Comparison of ENCODE assay signal across 8 cellular contexts in the genomic region with DNA sequence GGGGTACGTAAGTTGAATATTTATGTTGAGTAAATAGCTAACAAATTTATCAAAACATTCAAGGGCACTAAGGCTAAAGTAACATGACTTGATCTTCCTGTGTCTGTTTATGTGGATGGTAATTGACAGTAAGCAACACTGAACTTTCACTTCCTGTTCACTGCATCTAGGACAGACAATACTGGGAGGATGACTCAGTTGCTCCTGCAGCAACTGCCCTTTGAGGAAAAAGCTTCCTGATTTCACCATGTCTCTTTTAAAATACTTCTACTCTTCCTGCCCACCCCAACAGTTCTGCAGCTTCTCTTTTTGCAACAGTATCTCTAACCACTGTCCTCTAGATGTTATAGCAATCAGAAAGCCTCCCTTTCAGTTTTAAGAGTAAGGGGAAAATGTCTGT.
DNase-seq lines count a peak whose midpoint lies in the region; ATAC-seq and TF ChIP-seq lines count a peak whose summit lies in the region.

No MANE protein-coding gene starts in this region.

- no CpG with 5 or more reads among the region's 1 CpG for WGBS in IMR-90 (ENCODE audit: extremely low coverage in 2 of 2, insufficient read length in 1 of 2), 2 experiments

- peak overlapping the region; percentile 13 to 85; a peak in 2 of 4 replicates for H4K8ac ChIP-seq in IMR-90 (ENCODE audit: low read depth in 2 of 2, low read length in 2 of 2)

- dilution Hi-C loops in IMR-90 (cut with HindIII; ENCODE audit: low sequenced_read_pairs, unreplicated experiment) = no loop called here

- H3K27ac ChIP-seq in AG04450 (ENCODE audit: low read depth, low read length) (no peak overlapping the region), IMR-90 (ENCODE audit: insufficient read depth, low read length) (no peak overlapping the region), colonic mucosa (peak overlapping the region; percentile 37)

- no peak overlapping the region for H4K5ac ChIP-seq in IMR-90 (ENCODE audit: low read depth, low read length)

- no peak overlapping the region for H3K56ac ChIP-seq in IMR-90 (ENCODE audit: extremely low read depth, insufficient read depth, low read length)

- peak overlapping the region; percentile 68 for H2BK5ac ChIP-seq in IMR-90 (ENCODE audit: low read depth, low read length, poor library complexity, severe bottlenecking)

- H3K36me3 ChIP-seq in IMR-90 (ENCODE audit: control insufficient read depth, insufficient read depth, low read length) (no peaks in the 10 kb centered on the region), colonic mucosa (no peaks in the 10 kb centered on the region), neuron (ENCODE audit: insufficient read depth, low read length) (no peaks in the 10 kb centered on the region)

- no peak overlapping the region for H3K4me3 ChIP-seq in AG04450 (ENCODE audit: low read depth, low read length)
- no peak overlapping the region for H3K4me3 ChIP-seq in IMR-90 (ENCODE audit: insufficient read depth, low read depth, low read length)
- no peak overlapping the region for H3K4me3 ChIP-seq in colonic mucosa
- H3K4me3 ChIP-seq in neuron (ENCODE audit: low read length) = no peak overlapping the region

- no peak for TF ChIP-seq RAD21 in IMR-90 (IDR thresholded peaks at IDR 0.05; ENCODE audit: low read length)

- TF ChIP-seq CTCF in AG04450 (IDR thresholded peaks at IDR 0.05; ENCODE audit: low read depth, low read length) (no peak), IMR-90 (conservative IDR thresholded peaks at IDR 0.05; ENCODE audit: low read depth, low read length) (no peak), colonic mucosa (IDR thresholded peaks at IDR 0.05) (no peak)

- H3K27me3 ChIP-seq in AG04450 (ENCODE audit: control insufficient read depth, insufficient read depth, low read length) (no peaks in the 10 kb centered on the region), IMR-90 (ENCODE audit: control insufficient read depth, insufficient read depth, low read length) (no peaks in the 10 kb centered on the region), colonic mucosa (no peaks in the 10 kb centered on the region), neuron (ENCODE audit: insufficient read depth, low read length) (no peaks in the 10 kb centered on the region)

- H3K14ac ChIP-seq in IMR-90 (replicated peaks; ENCODE audit: low read depth, low read length) = no peak overlapping the region

- H3K4me1 ChIP-seq in IMR-90 (ENCODE audit: control insufficient read depth, insufficient read depth, low read length) (no peaks in the 10 kb centered on the region; the same call in 1 of the 2 replicates), colonic mucosa (no peaks in the 10 kb centered on the region), neuron (ENCODE audit: insufficient read depth, low read length) (peaks cover 3% of the 10 kb centered on the region)

- DNase-seq in AG04450 (ENCODE audit: low read depth, low spot score) (peak; percentile 20), IMR-90 (peak; percentile 74), colonic mucosa (no peak), HT-29 (ENCODE audit: low spot score) (no peak)
- DNase-seq in activated T-cell treated with anti-CD3 and anti-CD28 coated beads, Interleukin-2, amount 50 U/mL, for 24 hours = no peak
- DNase-seq in activated naive CD4-positive, alpha-beta T cell treated with anti-CD3 and anti-CD28 coated beads for 36 hours = no peak

- CTCF ChIA-PET in AG04450 (lab: Charles Lee) (no interaction called here), IMR-90 (lab: Yijun Ruan, JAX) (interaction anchor here (0.6 to 1.5 kb wide), 3 partner anchors 12 to 239 kb away, joined by 3 to 4 read pairs (median 3); no protein-coding TSS in a partner anchor)
- CTCF ChIA-PET in activated naive CD4-positive, alpha-beta T cell treated with anti-CD3 and anti-CD28 coated beads for 36 hours (lab: Charles Lee) = no interaction called here

- H2BK15ac ChIP-seq in IMR-90 (ENCODE audit: low read depth, low read length) = no peak overlapping the region

- no peak overlapping the region for H3K9ac ChIP-seq in IMR-90 (ENCODE audit: low read depth, low read length)
- H3K9ac ChIP-seq in colonic mucosa (ENCODE audit: low read depth in 2 of 2, low read length in 2 of 2) = no peak overlapping the region

- H3K36me3 Mint-ChIP-seq in activated T-cell treated with anti-CD3 and anti-CD28 coated beads, Interleukin-2, amount 50 U/mL, for 24 hours (ENCODE audit: low read depth) = no peaks in the 10 kb centered on the region
- H3K36me3 Mint-ChIP-seq in activated naive CD4-positive, alpha-beta T cell treated with anti-CD3 and anti-CD28 coated beads for 36 hours (ENCODE audit: low read depth) = no peaks in the 10 kb centered on the region

- peaks cover 4% of the 10 kb centered on the region for H3K9me3 Mint-ChIP-seq in activated T-cell treated with anti-CD3 and anti-CD28 coated beads, Interleukin-2, amount 50 U/mL, for 24 hours
- peaks cover 6% of the 10 kb centered on the region for H3K9me3 Mint-ChIP-seq in activated naive CD4-positive, alpha-beta T cell treated with anti-CD3 and anti-CD28 coated beads for 36 hours

- H2AFZ ChIP-seq in IMR-90 (replicated peaks; ENCODE audit: low read length, poor library complexity) (peak overlapping the region; percentile 29), neuron (ENCODE audit: low read depth, low read length) (peak overlapping the region; percentile 46)

- no peak overlapping the region; the same call in 1 of the 2 replicates for H3K18ac ChIP-seq in IMR-90 (ENCODE audit: low read depth, low read length)

- no peak overlapping the region for H3K4ac ChIP-seq in IMR-90 (ENCODE audit: low read depth, low read length)

- H3K4me1 Mint-ChIP-seq in activated T-cell treated with anti-CD3 and anti-CD28 coated beads, Interleukin-2, amount 50 U/mL, for 24 hours (ENCODE audit: low read depth) = no peaks in the 10 kb centered on the region
- H3K4me1 Mint-ChIP-seq in activated naive CD4-positive, alpha-beta T cell treated with anti-CD3 and anti-CD28 coated beads for 36 hours (ENCODE audit: low read depth) = no peaks in the 10 kb centered on the region

- H2BK120ac ChIP-seq in IMR-90 (ENCODE audit: low read depth, low read length) = peak overlapping the region; percentile 7; the same call in 1 of the 2 replicates

- no peaks in the 10 kb centered on the region for H3K9me1 ChIP-seq in IMR-90 (ENCODE audit: insufficient read depth, low read length)

- no peak overlapping the region for H2AK5ac ChIP-seq in IMR-90 (ENCODE audit: low read depth, low read length)

- no peaks in the 10 kb centered on the region for H3K79me1 ChIP-seq in IMR-90 (ENCODE audit: low read depth in 1 of 2, low read length in 2 of 2)

- H3K9me3 ChIP-seq in AG04450 (ENCODE audit: control insufficient read depth, insufficient read depth, low read length) = no peaks in the 10 kb centered on the region
- H3K9me3 ChIP-seq in IMR-90 (ENCODE audit: control insufficient read depth, insufficient read depth, low read length) = no peaks in the 10 kb centered on the region
- no peaks in the 10 kb centered on the region for H3K9me3 ChIP-seq in colonic mucosa
- no peaks in the 10 kb centered on the region for H3K9me3 ChIP-seq in neuron (ENCODE audit: low read length)

- H3K27ac Mint-ChIP-seq in activated T-cell treated with anti-CD3 and anti-CD28 coated beads, Interleukin-2, amount 50 U/mL, for 24 hours = no peak overlapping the region
- H3K27ac Mint-ChIP-seq in activated naive CD4-positive, alpha-beta T cell treated with anti-CD3 and anti-CD28 coated beads for 36 hours = no peak overlapping the region

- H3K4me3 Mint-ChIP-seq in activated T-cell treated with anti-CD3 and anti-CD28 coated beads, Interleukin-2, amount 50 U/mL, for 24 hours = no peak overlapping the region
- H3K4me3 Mint-ChIP-seq in activated naive CD4-positive, alpha-beta T cell treated with anti-CD3 and anti-CD28 coated beads for 36 hours = no peak overlapping the region

- in situ Hi-C loops in IMR-90 (cut with MboI; ENCODE audit: low sequenced_read_pairs) = no loop called here

- peak; percentile 73 for ATAC-seq in GM19463 (IDR thresholded peaks at IDR 0.05; ENCODE audit: unreplicated experiment)
- peak; percentile 95 for ATAC-seq in IMR-90 (ENCODE audit: low read depth)

- no peaks in the 10 kb centered on the region for H3K27me3 Mint-ChIP-seq in activated T-cell treated with anti-CD3 and anti-CD28 coated beads, Interleukin-2, amount 50 U/mL, for 24 hours
- no peaks in the 10 kb centered on the region for H3K27me3 Mint-ChIP-seq in activated naive CD4-positive, alpha-beta T cell treated with anti-CD3 and anti-CD28 coated beads for 36 hours (ENCODE audit: low read depth)

- TF ChIP-seq POLR2A in IMR-90 (IDR thresholded peaks at IDR 0.05; ENCODE audit: low read depth, low read length) = no peak

- no peaks in the 10 kb centered on the region for H4K20me1 ChIP-seq in IMR-90 (ENCODE audit: insufficient read depth, low read length)

- no peak overlapping the region for H4K91ac ChIP-seq in IMR-90 (ENCODE audit: insufficient read depth, low read depth, low read length)

- no TSS peak for BruUV-seq in IMR-90 (replicated peaks; lab: Mats Ljungman, UMichigan)

- H2AK9ac ChIP-seq in IMR-90 (replicated peaks; ENCODE audit: low read depth, low read length, poor library complexity) = no peak overlapping the region

- intact Hi-C loops in IMR-90 (cut with micrococcal nuclease) = no loop called here
- intact Hi-C loops in colonic mucosa (cut with DNase I) = no loop called here
- intact Hi-C loops in activated naive CD4-positive, alpha-beta T cell treated with anti-CD3 and anti-CD28 coated beads for 36 hours (cut with micrococcal nuclease) = no loop called here

- H3K4me2 ChIP-seq in IMR-90 (ENCODE audit: low read depth, low read length) = peak overlapping the region; percentile 41

- H3K23ac ChIP-seq in IMR-90 (ENCODE audit: low read depth, low read length) = no peak overlapping the region

- H2BK20ac ChIP-seq in IMR-90 (ENCODE audit: low read depth, low read length) = 0 out of 2 replicates have a peak overlapping the region, but pooled peaks have one; percentile 6

- POLR2A ChIA-PET in AG04450 (lab: Yijun Ruan, JAX) (no interaction called here), IMR-90 (lab: Charles Lee; ENCODE audit: unreplicated experiment) (interaction anchor here (0.6 to 0.7 kb wide), 2 partner anchors 87 to 230 kb away, joined by 3 read pairs; no protein-coding TSS in a partner anchor)

TF ChIP-seq in IMR-90, 13 proteins besides CTCF, POLR2A, EP300 and RAD21:
- TF ChIP-seq MAFK (IDR thresholded peaks at IDR 0.05; ENCODE audit: low read depth, low read length) (no peak), FOS (IDR thresholded peaks at IDR 0.05; ENCODE audit: low read depth, low read length) (peak; percentile 6; the same call in 1 of the 2 replicates), RFX5 (IDR thresholded peaks at IDR 0.05; ENCODE audit: low read depth, low read length) (no peak), MAZ (IDR thresholded peaks at IDR 0.05; ENCODE audit: borderline replicate concordance, low read depth, low read length) (no peak)

Comparison
In these comparisons a context has a peak if more than half of its experiments do, and no peak if none do; other contexts are left out.
1. DNase-seq: peak in AG04450 (single experiment) and IMR-90 (single experiment); none in colonic mucosa (single experiment), activated T-cell treated with anti-CD3 and anti-CD28 coated beads, Interleukin-2, amount 50 U/mL, for 24 hours (single experiment), HT-29 (single experiment) and activated naive CD4-positive, alpha-beta T cell treated with anti-CD3 and anti-CD28 coated beads for 36 hours (single experiment).